29 cellular contexts compared by ENCODE assay signal in the genomic region with DNA sequence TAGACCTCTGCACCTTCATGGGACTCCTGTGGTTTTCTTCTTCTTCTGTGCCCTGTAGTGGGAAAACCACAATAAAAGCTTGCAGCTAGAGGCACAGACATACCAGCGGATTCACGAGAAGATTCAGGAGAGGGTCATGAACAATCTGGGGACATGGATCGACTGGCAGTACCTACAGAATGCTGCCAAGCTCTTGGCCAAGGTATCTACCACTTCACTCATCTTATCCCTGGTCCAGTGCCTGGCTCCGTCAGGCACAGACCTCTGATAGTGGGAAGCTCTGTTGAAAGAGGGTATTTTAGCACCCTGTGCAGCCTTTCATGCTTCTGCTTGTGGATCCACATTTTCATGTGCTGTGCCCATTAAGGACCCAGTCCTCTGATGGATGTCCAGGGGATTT.
"Had no signal": no experiment of that assay in that cellular context is flagged by ENCODE, and none has a peak within 500 bp of the region (broad histone marks: within the 10 kb centered on the region; RNA-seq: fewer than 3 reads in every experiment).

No MANE protein-coding gene starts in this region.

- H3K9me3 Mint-ChIP-seq: activated CD4-positive, alpha-beta memory T cell treated with anti-CD3 and anti-CD28 coated beads for 36 hours; activated CD4-positive, alpha-beta T cell treated with anti-CD3 and anti-CD28 coated beads, Interleukin-2, amount 10 ng/mL, durations not matched to agents 24 days and 14 days; activated T-helper 17 cell treated with anti-CD3 and anti-CD28 coated beads, Interleukin-2, amount 50 U/mL, for 72 hours; central memory CD8-positive, alpha-beta T cell; dendritic cell treated with granulocyte-macrophage colony-stimulating factor and Interleukin-4, amounts not matched to agents 40 ng/mL and 50 ng/mL, for 4 days; endodermal cell had no signal

- H3K36me3 Mint-ChIP-seq: activated naive CD8-positive, alpha-beta T cell had no signal

- H3K4me3 Mint-ChIP-seq: activated CD4-positive, alpha-beta memory T cell treated with anti-CD3 and anti-CD28 coated beads for 36 hours; activated CD4-positive, alpha-beta T cell treated with anti-CD3 and anti-CD28 coated beads for 36 hours; activated CD4-positive, alpha-beta T cell treated with anti-CD3 and anti-CD28 coated beads, Interleukin-2, amount 10 ng/mL, durations not matched to agents 24 days and 14 days; activated CD8-positive, alpha-beta memory T cell treated with anti-CD3 and anti-CD28 coated beads, Interleukin-2, amount 10 ng/mL, durations not matched to agents 7 days and 5 days; activated CD8-positive, alpha-beta T cell treated with anti-CD3 and anti-CD28 coated beads, Interleukin-2, amount 10 ng/mL, durations not matched to agents 7 days and 5 days; activated naive CD8-positive, alpha-beta T cell; activated T-helper 17 cell treated with anti-CD3 and anti-CD28 coated beads, Interleukin-2, amount 50 U/mL, for 72 hours; central memory CD8-positive, alpha-beta T cell; dendritic cell treated with granulocyte-macrophage colony-stimulating factor and Interleukin-4, amounts not matched to agents 40 ng/mL and 50 ng/mL, for 4 days; endodermal cell had no signal

- H3K27ac ChIP-seq: cardiac muscle cell, coronary artery had no signal

- H3K27me3 Mint-ChIP-seq: activated CD4-positive, alpha-beta memory T cell treated with anti-CD3 and anti-CD28 coated beads for 36 hours; activated CD4-positive, alpha-beta T cell treated with anti-CD3 and anti-CD28 coated beads for 36 hours; activated CD4-positive, alpha-beta T cell treated with anti-CD3 and anti-CD28 coated beads, Interleukin-2, amount 10 ng/mL, durations not matched to agents 24 days and 14 days; activated CD8-positive, alpha-beta memory T cell treated with anti-CD3 and anti-CD28 coated beads, Interleukin-2, amount 10 ng/mL, durations not matched to agents 7 days and 5 days; activated naive CD8-positive, alpha-beta T cell; activated T-helper 17 cell treated with anti-CD3 and anti-CD28 coated beads, Interleukin-2, amount 50 U/mL, for 72 hours; central memory CD8-positive, alpha-beta T cell; dendritic cell treated with granulocyte-macrophage colony-stimulating factor and Interleukin-4, amounts not matched to agents 40 ng/mL and 50 ng/mL, for 4 days had no signal

- H3K4me1 Mint-ChIP-seq: activated CD4-positive, alpha-beta T cell treated with anti-CD3 and anti-CD28 coated beads for 36 hours; activated CD4-positive, alpha-beta T cell treated with anti-CD3 and anti-CD28 coated beads, Interleukin-2, amount 10 ng/mL, durations not matched to agents 24 days and 14 days; activated CD8-positive, alpha-beta memory T cell treated with anti-CD3 and anti-CD28 coated beads, Interleukin-2, amount 10 ng/mL, durations not matched to agents 7 days and 5 days; activated T-helper 17 cell treated with anti-CD3 and anti-CD28 coated beads, Interleukin-2, amount 50 U/mL, for 72 hours; central memory CD8-positive, alpha-beta T cell; endodermal cell had no signal

- FAIRE-seq: astrocyte, frontal cortex had no signal

- H3K4me3 ChIP-seq: cardiac muscle cell, coronary artery, dorsolateral prefrontal cortex had no signal

- ATAC-seq: activated CD4-positive, alpha-beta T cell treated with anti-CD3 and anti-CD28 coated beads for 36 hours; activated CD8-positive, alpha-beta memory T cell treated with anti-CD3 and anti-CD28 coated beads, Interleukin-2, amount 10 ng/mL, durations not matched to agents 7 days and 5 days; activated CD8-positive, alpha-beta T cell treated with anti-CD3 and anti-CD28 coated beads, Interleukin-2, amount 10 ng/mL, durations not matched to agents 7 days and 5 days; activated T-helper 17 cell treated with anti-CD3 and anti-CD28 coated beads, Interleukin-2, amount 50 U/mL, for 72 hours; esophagus mucosa had no signal

- H3K27ac Mint-ChIP-seq: activated CD4-positive, alpha-beta memory T cell treated with anti-CD3 and anti-CD28 coated beads for 36 hours; activated CD4-positive, alpha-beta T cell treated with anti-CD3 and anti-CD28 coated beads for 36 hours; activated CD4-positive, alpha-beta T cell treated with anti-CD3 and anti-CD28 coated beads, Interleukin-2, amount 10 ng/mL, durations not matched to agents 24 days and 14 days; activated CD8-positive, alpha-beta memory T cell treated with anti-CD3 and anti-CD28 coated beads, Interleukin-2, amount 10 ng/mL, durations not matched to agents 7 days and 5 days; activated CD8-positive, alpha-beta T cell treated with anti-CD3 and anti-CD28 coated beads, Interleukin-2, amount 10 ng/mL, durations not matched to agents 7 days and 5 days; activated naive CD8-positive, alpha-beta T cell; activated T-helper 17 cell treated with anti-CD3 and anti-CD28 coated beads, Interleukin-2, amount 50 U/mL, for 72 hours; dendritic cell treated with granulocyte-macrophage colony-stimulating factor and Interleukin-4, amounts not matched to agents 40 ng/mL and 50 ng/mL, for 4 days; endodermal cell had no signal

- DNase-seq: activated CD4-positive, alpha-beta memory T cell treated with anti-CD3 and anti-CD28 coated beads for 36 hours; activated CD4-positive, alpha-beta T cell treated with anti-CD3 and anti-CD28 coated beads for 36 hours; activated CD4-positive, alpha-beta T cell treated with anti-CD3 and anti-CD28 coated beads, Interleukin-2, amount 10 ng/mL, durations not matched to agents 24 days and 14 days; activated CD4-positive, CD25-positive, alpha-beta regulatory T cell; activated CD4-positive, CD25-positive, alpha-beta regulatory T cell treated with anti-CD3 and anti-CD28 coated beads, Interleukin-2, amount 50 U/mL, for 72 hours; activated CD8-positive, alpha-beta memory T cell treated with anti-CD3 and anti-CD28 coated beads, Interleukin-2, amount 10 ng/mL, durations not matched to agents 7 days and 5 days; activated CD8-positive, alpha-beta memory T cell treated with anti-CD3 and anti-CD28 coated beads, Interleukin-2, amount 50 U/mL, for 4 hours; activated CD8-positive, alpha-beta T cell treated with anti-CD3 and anti-CD28 coated beads, Interleukin-2, amount 10 ng/mL, durations not matched to agents 7 days and 5 days; activated effector memory CD4-positive, alpha-beta T cell treated with Interleukin-2 at 50 U/mL for 16 hours; activated gamma-delta T cell treated with Interleukin-2 at 50 U/mL for 16 hours; activated naive CD4-positive, alpha-beta T cell treated with anti-CD3 and anti-CD28 coated beads, Interleukin-2, amount 50 U/mL, for 16 hours; activated naive CD4-positive, alpha-beta T cell treated with Interleukin-2 at 50 U/mL for 16 hours; activated T-cell treated with anti-CD3 and anti-CD28 coated beads, Interleukin-2, amount 50 U/mL, for 1 hour; amniotic stem cell; anterior cingulate cortex; dorsolateral prefrontal cortex; effector memory CD4-positive, alpha-beta T cell; endodermal cell; foreskin fibroblast; head of caudate nucleus had no signal

- H3K27me3 ChIP-seq: cardiac muscle cell, dorsolateral prefrontal cortex had no signal
